Comparison of ENCODE assay signal across 1 cellular context in the genomic region with DNA sequence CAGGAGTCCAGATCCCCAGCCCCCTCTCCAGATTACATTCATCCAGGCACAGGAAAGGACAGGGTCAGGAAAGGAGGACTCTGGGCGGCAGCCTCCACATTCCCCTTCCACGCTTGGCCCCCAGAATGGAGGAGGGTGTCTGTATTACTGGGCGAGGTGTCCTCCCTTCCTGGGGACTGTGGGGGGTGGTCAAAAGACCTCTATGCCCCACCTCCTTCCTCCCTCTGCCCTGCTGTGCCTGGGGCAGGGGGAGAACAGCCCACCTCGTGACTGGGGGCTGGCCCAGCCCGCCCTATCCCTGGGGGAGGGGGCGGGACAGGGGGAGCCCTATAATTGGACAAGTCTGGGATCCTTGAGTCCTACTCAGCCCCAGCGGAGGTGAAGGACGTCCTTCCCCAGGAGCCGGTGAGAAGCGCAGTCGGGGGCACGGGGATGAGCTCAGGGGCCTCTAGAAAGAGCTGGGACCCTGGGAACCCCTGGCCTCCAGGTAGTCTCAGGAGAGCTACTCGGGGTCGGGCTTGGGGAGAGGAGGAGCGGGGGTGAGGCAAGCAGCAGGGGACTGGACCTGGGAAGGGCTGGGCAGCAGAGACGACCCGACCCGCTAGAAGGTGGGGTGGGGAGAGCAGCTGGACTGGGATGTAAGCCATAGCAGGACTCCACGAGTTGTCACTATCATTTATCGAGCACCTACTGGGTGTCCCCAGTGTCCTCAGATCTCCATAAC.
TF ChIP-seq lines count a peak whose summit lies in the region.

TSS of gene APOE (plus strand) at position 360 of the 724 bp plus-strand sequence. CDS start 829 bp downstream, outside the sequence.

TF ChIP-seq in SK-N-SH, 30 proteins besides CTCF, POLR2A, EP300 and RAD21:
- no peak for TF ChIP-seq TAF1 (IDR thresholded peaks at IDR 0.05; ENCODE audit: borderline replicate concordance, low read depth, low read length)
- no peak for TF ChIP-seq MEF2A (IDR thresholded peaks at IDR 0.05; ENCODE audit: borderline replicate concordance, low read depth)
- TF ChIP-seq, protein P1, sequence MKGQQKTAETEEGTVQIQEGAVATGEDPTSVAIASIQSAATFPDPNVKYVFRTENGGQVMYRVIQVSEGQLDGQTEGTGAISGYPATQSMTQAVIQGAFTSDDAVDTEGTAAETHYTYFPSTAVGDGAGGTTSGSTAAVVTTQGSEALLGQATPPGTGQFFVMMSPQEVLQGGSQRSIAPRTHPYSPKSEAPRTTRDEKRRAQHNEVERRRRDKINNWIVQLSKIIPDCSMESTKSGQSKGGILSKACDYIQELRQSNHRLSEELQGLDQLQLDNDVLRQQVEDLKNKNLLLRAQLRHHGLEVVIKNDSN (IDR thresholded peaks at IDR 0.05; ENCODE audit: borderline replicate concordance, low read depth) = no peak
- TF ChIP-seq CHD2 (IDR thresholded peaks at IDR 0.05; ENCODE audit: low read length, partially characterized antibody) = no peak
- TF ChIP-seq, protein P2, sequence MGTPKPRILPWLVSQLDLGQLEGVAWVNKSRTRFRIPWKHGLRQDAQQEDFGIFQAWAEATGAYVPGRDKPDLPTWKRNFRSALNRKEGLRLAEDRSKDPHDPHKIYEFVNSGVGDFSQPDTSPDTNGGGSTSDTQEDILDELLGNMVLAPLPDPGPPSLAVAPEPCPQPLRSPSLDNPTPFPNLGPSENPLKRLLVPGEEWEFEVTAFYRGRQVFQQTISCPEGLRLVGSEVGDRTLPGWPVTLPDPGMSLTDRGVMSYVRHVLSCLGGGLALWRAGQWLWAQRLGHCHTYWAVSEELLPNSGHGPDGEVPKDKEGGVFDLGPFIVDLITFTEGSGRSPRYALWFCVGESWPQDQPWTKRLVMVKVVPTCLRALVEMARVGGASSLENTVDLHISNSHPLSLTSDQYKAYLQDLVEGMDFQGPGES (IDR thresholded peaks at IDR 0.05; ENCODE audit: low read depth, low read length) = no peak
- TF ChIP-seq, protein P3, sequence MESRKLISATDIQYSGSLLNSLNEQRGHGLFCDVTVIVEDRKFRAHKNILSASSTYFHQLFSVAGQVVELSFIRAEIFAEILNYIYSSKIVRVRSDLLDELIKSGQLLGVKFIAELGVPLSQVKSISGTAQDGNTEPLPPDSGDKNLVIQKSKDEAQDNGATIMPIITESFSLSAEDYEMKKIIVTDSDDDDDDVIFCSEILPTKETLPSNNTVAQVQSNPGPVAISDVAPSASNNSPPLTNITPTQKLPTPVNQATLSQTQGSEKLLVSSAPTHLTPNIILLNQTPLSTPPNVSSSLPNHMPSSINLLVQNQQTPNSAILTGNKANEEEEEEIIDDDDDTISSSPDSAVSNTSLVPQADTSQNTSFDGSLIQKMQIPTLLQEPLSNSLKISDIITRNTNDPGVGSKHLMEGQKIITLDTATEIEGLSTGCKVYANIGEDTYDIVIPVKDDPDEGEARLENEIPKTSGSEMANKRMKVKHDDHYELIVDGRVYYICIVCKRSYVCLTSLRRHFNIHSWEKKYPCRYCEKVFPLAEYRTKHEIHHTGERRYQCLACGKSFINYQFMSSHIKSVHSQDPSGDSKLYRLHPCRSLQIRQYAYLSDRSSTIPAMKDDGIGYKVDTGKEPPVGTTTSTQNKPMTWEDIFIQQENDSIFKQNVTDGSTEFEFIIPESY (IDR thresholded peaks at IDR 0.05; ENCODE audit: borderline replicate concordance, low read depth) = no peak
- no peak for TF ChIP-seq FOXJ3 (CRISPR knock-in tag; IDR thresholded peaks at IDR 0.05)
- TF ChIP-seq, protein P4, sequence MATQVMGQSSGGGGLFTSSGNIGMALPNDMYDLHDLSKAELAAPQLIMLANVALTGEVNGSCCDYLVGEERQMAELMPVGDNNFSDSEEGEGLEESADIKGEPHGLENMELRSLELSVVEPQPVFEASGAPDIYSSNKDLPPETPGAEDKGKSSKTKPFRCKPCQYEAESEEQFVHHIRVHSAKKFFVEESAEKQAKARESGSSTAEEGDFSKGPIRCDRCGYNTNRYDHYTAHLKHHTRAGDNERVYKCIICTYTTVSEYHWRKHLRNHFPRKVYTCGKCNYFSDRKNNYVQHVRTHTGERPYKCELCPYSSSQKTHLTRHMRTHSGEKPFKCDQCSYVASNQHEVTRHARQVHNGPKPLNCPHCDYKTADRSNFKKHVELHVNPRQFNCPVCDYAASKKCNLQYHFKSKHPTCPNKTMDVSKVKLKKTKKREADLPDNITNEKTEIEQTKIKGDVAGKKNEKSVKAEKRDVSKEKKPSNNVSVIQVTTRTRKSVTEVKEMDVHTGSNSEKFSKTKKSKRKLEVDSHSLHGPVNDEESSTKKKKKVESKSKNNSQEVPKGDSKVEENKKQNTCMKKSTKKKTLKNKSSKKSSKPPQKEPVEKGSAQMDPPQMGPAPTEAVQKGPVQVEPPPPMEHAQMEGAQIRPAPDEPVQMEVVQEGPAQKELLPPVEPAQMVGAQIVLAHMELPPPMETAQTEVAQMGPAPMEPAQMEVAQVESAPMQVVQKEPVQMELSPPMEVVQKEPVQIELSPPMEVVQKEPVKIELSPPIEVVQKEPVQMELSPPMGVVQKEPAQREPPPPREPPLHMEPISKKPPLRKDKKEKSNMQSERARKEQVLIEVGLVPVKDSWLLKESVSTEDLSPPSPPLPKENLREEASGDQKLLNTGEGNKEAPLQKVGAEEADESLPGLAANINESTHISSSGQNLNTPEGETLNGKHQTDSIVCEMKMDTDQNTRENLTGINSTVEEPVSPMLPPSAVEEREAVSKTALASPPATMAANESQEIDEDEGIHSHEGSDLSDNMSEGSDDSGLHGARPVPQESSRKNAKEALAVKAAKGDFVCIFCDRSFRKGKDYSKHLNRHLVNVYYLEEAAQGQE (IDR thresholded peaks at IDR 0.05; ENCODE audit: low read depth, low read length) = no peak
- TF ChIP-seq RCOR1 (IDR thresholded peaks at IDR 0.05; ENCODE audit: low read length) = no peak
- TF ChIP-seq YY1 (IDR thresholded peaks at IDR 0.05; ENCODE audit: low read depth) = no peak
- no peak for TF ChIP-seq NRF1 (IDR thresholded peaks at IDR 0.05; ENCODE audit: low read depth, low read length)
- TF ChIP-seq TCF12 (IDR thresholded peaks at IDR 0.05) = no peak
- TF ChIP-seq TEAD4 (IDR thresholded peaks at IDR 0.05; ENCODE audit: borderline replicate concordance, insufficient read depth) = no peak
